In genomic region chr20:3813758-3814581, GRCh38 we compare ENCODE assay signal across 1 cellular context.
A peak's percentile ranks its signal among the peaks of the same experiment; 100 is the strongest.
TF ChIP-seq lines count a peak whose summit lies in the region.

No MANE protein-coding gene starts in this region.

TF ChIP-seq in A549, 52 proteins besides CTCF, POLR2A, EP300 and RAD21:
- TF ChIP-seq ZC3H11A (IDR thresholded peaks at IDR 0.05) (peak; percentile 100), USF2 (IDR thresholded peaks at IDR 0.05) (no peak)
